ENCODE assay signal across 13 cellular contexts in genomic region chr21:43892984-43893535, GRCh38. TPM values are rescaled to one million over a fixed set of nuclear protein-coding genes. Genes with fewer than 3 reads are reported as not detected.
A peak's percentile ranks its signal among the peaks of the same experiment; 100 is the strongest.
DNase-seq lines count a peak whose midpoint lies in the region; ATAC-seq, FAIRE-seq and TF ChIP-seq lines count a peak whose summit lies in the region.
"Had no signal": no experiment of that assay in that cellular context is flagged by ENCODE, and none has a peak within 500 bp of the region (broad histone marks: within the 10 kb centered on the region; RNA-seq: fewer than 3 reads in every experiment).

No MANE protein-coding gene starts in this region.

- H3K9me3 ChIP-seq in endothelial cell of umbilical vein (replicated peaks; ENCODE audit: control insufficient read depth, insufficient read depth, low read length) (no peaks in the 10 kb centered on the region), thymus (ENCODE audit: control insufficient read depth) (no peaks in the 10 kb centered on the region)
- H3K9me3 ChIP-seq: neutrophil had no signal

- no peak overlapping the region for H3K4me3 ChIP-seq in endothelial cell of umbilical vein (replicated peaks in 1 of 3; ENCODE audit: insufficient read depth in 1 of 3, low read depth in 1 of 3, low read length in 3 of 3)
- no peak overlapping the region for H3K4me3 ChIP-seq in thymus (ENCODE audit: low read length)

- H3K9me1 ChIP-seq in endothelial cell of umbilical vein (replicated peaks; ENCODE audit: control insufficient read depth, extremely low read depth, insufficient read depth, low read length) = no peaks in the 10 kb centered on the region

- H3K27ac ChIP-seq in endothelial cell of umbilical vein (ENCODE audit: insufficient read depth, low read depth, low read length) (peak overlapping the region; percentile 82), thymus (ENCODE audit: low read depth) (peak overlapping the region; percentile 31)
- H3K27ac ChIP-seq: neutrophil had no signal

- H3K4me1 ChIP-seq in endothelial cell of umbilical vein (ENCODE audit: control insufficient read depth, extremely low read depth, insufficient read depth, low read length) (peaks cover 24% of the 10 kb centered on the region), thymus (ENCODE audit: control insufficient read depth, insufficient read depth, low read length) (no peaks in the 10 kb centered on the region)

- intact Hi-C loops in endothelial cell of umbilical vein (cut with micrococcal nuclease) = loop anchor here (1.0 to 5.0 kb wide), 2 partner anchors 27 to 44 kb away; no protein-coding TSS in a partner anchor

- no peak for DNase-seq in activated T-cell treated with anti-CD3 and anti-CD28 coated beads, Interleukin-2, amount 50 U/mL, for 4 hours
- DNase-seq in activated T-cell treated with anti-CD3 and anti-CD28 coated beads for 4 hours = no peak
- peak; percentile 28 for DNase-seq in KBM-7
- no peak for DNase-seq in endothelial cell of umbilical vein (ENCODE audit: low read depth, low spot score)
- no peak for DNase-seq in NCI-H226
- DNase-seq: ACHN; aorta; NCI-H2171; stimulated activated CD4-positive, alpha-beta T cell treated with anti-CD3 and anti-CD28 coated beads, Interleukin-12 subunit alpha, Interleukin-12 subunit beta, amount 100 ng/mL, for 4 hours had no signal

- in situ Hi-C loops in KBM-7 (cut with MboI; ENCODE audit: low pct_unique_long_range_greater_than_20kb, low sequenced_read_pairs) = no loop called here

- H3K27me3 ChIP-seq in endothelial cell of umbilical vein (ENCODE audit: control insufficient read depth in 2 of 2, insufficient read depth in 2 of 2, low read length in 2 of 2) (no peaks in the 10 kb centered on the region), thymus (ENCODE audit: control insufficient read depth, insufficient read depth) (no peaks in the 10 kb centered on the region)
- H3K27me3 ChIP-seq: neutrophil had no signal

- peaks cover 48% of the 10 kb centered on the region for H3K4me1 Mint-ChIP-seq in activated T-cell treated with anti-CD3 and anti-CD28 coated beads, Interleukin-2, amount 50 U/mL, for 4 hours (ENCODE audit: low read depth)

- ATAC-seq in activated T-cell treated with anti-CD3 and anti-CD28 coated beads, Interleukin-2, amount 50 U/mL, for 4 hours = peak; percentile 3 to 12
- ATAC-seq in GM19467 (IDR thresholded peaks at IDR 0.05; ENCODE audit: unreplicated experiment) = no peak
- ATAC-seq in HG03442 (IDR thresholded peaks at IDR 0.05; ENCODE audit: unreplicated experiment) = no peak

- BruUV-seq in endothelial cell of umbilical vein (replicated peaks; lab: Mats Ljungman, UMichigan) = no TSS peak

- POLR2A ChIA-PET in endothelial cell of umbilical vein (lab: Charles Lee) = interaction anchor here (0.5 kb wide), 1 partner anchor 86 kb away, joined by 3 read pairs; no protein-coding TSS in a partner anchor

- H3K79me2 ChIP-seq in endothelial cell of umbilical vein (ENCODE audit: control insufficient read depth, insufficient read depth, low read length) = peaks cover 39% of the 10 kb centered on the region

- no peak for TF ChIP-seq CTCF in endothelial cell of umbilical vein (IDR thresholded peaks at IDR 0.05; ENCODE audit: extremely low read depth in 1 of 2, insufficient read depth in 1 of 2, low read depth in 1 of 2, low read length in 2 of 2)

- peaks cover 17% of the 10 kb centered on the region for H3K36me3 Mint-ChIP-seq in activated T-cell treated with anti-CD3 and anti-CD28 coated beads, Interleukin-2, amount 50 U/mL, for 4 hours (ENCODE audit: insufficient read depth)

- H3K4me3 Mint-ChIP-seq in activated T-cell treated with anti-CD3 and anti-CD28 coated beads, Interleukin-2, amount 50 U/mL, for 4 hours = peak overlapping the region; percentile 73

- H3K9ac ChIP-seq in endothelial cell of umbilical vein (replicated peaks; ENCODE audit: extremely low read depth, insufficient read depth, low read length) = peak overlapping the region; percentile 74

- dilution Hi-C loops in endothelial cell of umbilical vein (cut with MboI; ENCODE audit: extremely low pct_ligation_motif_present, low sequenced_read_pairs) = no loop called here

- H4K20me1 ChIP-seq in endothelial cell of umbilical vein (replicated peaks; ENCODE audit: control insufficient read depth, extremely low read depth, insufficient read depth, low read length) = no peaks in the 10 kb centered on the region

- FAIRE-seq in endothelial cell of umbilical vein (lab: Jason Lieb, UNC) = no peak

- peak overlapping the region; percentile 96 for H3K4me2 ChIP-seq in endothelial cell of umbilical vein (ENCODE audit: insufficient read depth, low read length)

- peak overlapping the region; percentile 86 for H2AFZ ChIP-seq in endothelial cell of umbilical vein (ENCODE audit: low read depth, low read length)

- no peak for TF ChIP-seq POLR2A in endothelial cell of umbilical vein (IDR thresholded peaks at IDR 0.05; ENCODE audit: low read depth, low read length)

- 87% methylated on average over 5 of the region's 5 CpGs for WGBS in thymus

- H3K9me3 Mint-ChIP-seq in activated T-cell treated with anti-CD3 and anti-CD28 coated beads, Interleukin-2, amount 50 U/mL, for 4 hours = no peaks in the 10 kb centered on the region

- CTCF ChIA-PET in endothelial cell of umbilical vein (lab: Charles Lee) = interaction anchor here (0.7 to 1.9 kb wide), 8 partner anchors 9 to 82 kb away, joined by 3 to 10 read pairs (median 4); no protein-coding TSS in a partner anchor

- H3K36me3 ChIP-seq in endothelial cell of umbilical vein (ENCODE audit: control insufficient read depth in 2 of 2, extremely low read depth in 1 of 2, insufficient read depth in 2 of 2, low read length in 2 of 2) (peaks cover 0 to 2% of the 10 kb centered on the region in 2 experiments), thymus (ENCODE audit: control insufficient read depth, insufficient read depth) (peaks cover 5% of the 10 kb centered on the region)
- H3K36me3 ChIP-seq: neutrophil had no signal

- no peaks in the 10 kb centered on the region for H3K27me3 Mint-ChIP-seq in activated T-cell treated with anti-CD3 and anti-CD28 coated beads, Interleukin-2, amount 50 U/mL, for 4 hours (ENCODE audit: low read depth)

TF ChIP-seq in endothelial cell of umbilical vein, 7 proteins besides CTCF, POLR2A, EP300 and RAD21:
- TF ChIP-seq MYC (IDR thresholded peaks at IDR 0.05; ENCODE audit: low read depth, low read length) (no peak), GATA2 (IDR thresholded peaks at IDR 0.05; ENCODE audit: insufficient read depth, insufficient read length, low read depth, low read length) (no peak), EZH2 (IDR thresholded peaks at IDR 0.05; ENCODE audit: borderline replicate concordance, low read depth, low read length, severe bottlenecking) (no peak), FOS (IDR thresholded peaks at IDR 0.05; ENCODE audit: borderline replicate concordance, insufficient read depth, low read length) (no peak), POLR2AphosphoS5 (IDR thresholded peaks at IDR 0.05; ENCODE audit: insufficient read depth, low read depth, low read length) (no peak), MAX (IDR thresholded peaks at IDR 0.05; ENCODE audit: insufficient read depth, insufficient read length) (no peak), JUN (IDR thresholded peaks at IDR 0.05; ENCODE audit: borderline replicate concordance, insufficient read depth, insufficient read length, low read depth) (no peak)
TF ChIP-seq in endothelial cell of umbilical vein: peak in this region for 0.

RNA-seq across cellular contexts. Expression of gene AGPAT3, which starts 28.0 kb away (rescaled TPM):
- 100 to 1,000 TPM in 2 of 3 donors, 10 to 100 TPM in 1; 97.4 to 122 (median 117) TPM for total RNA-seq in activated T-cell treated with anti-CD3 and anti-CD28 coated beads, Interleukin-2, amount 50 U/mL, for 4 hours
- 71.8 and 76.7 TPM in 2 replicates for total RNA-seq in endothelial cell of umbilical vein
- polyA plus RNA-seq in endothelial cell of umbilical vein = 36.8 and 39.9 TPM in 2 replicates
- polyA plus RNA-seq in endothelial cell of umbilical vein (2011; cell fraction: cytosol; rRNA removed) = 36.0 and 40.6 TPM in 2 replicates
- 49.1 TPM in 2 replicates for polyA plus RNA-seq in endothelial cell of umbilical vein (2011; cell fraction: nucleus; rRNA removed)
- 40.4 and 48.5 TPM in 2 replicates for polyA plus RNA-seq in endothelial cell of umbilical vein (2012)
- polyA minus RNA-seq in endothelial cell of umbilical vein = 83.5 and 100 TPM in 2 replicates
- polyA minus RNA-seq in endothelial cell of umbilical vein (2011; cell fraction: cytosol; rRNA and poly(A)+ RNA removed) = 18.7 TPM
- 36.3 and 37.6 TPM in 2 replicates for polyA minus RNA-seq in endothelial cell of umbilical vein (2011; cell fraction: nucleus; rRNA and poly(A)+ RNA removed)
- 16.2 TPM for polyA plus RNA-seq in thymus

Comparison
In these comparisons a context has a peak if more than half of its experiments do, and no peak if none do; other contexts are left out.
1. ATAC-seq: peak in activated T-cell treated with anti-CD3 and anti-CD28 coated beads, Interleukin-2, amount 50 U/mL, for 4 hours (2 of 2); none in GM19467 (single experiment) and HG03442 (single experiment).